ENCODE assay signal across 1 cellular context in genomic region chr12:15789215-15790171, GRCh38.
TF ChIP-seq lines count a peak whose summit lies in the region.

EPS8 (minus strand) TSS chr12:15789388; CDS start chr12:15682951, 106,437 bp downstream.

TF ChIP-seq in HepG2, 621 proteins besides CTCF, POLR2A, EP300 and RAD21 (continued from another document and continues in another):
- TF ChIP-seq, protein P1, sequence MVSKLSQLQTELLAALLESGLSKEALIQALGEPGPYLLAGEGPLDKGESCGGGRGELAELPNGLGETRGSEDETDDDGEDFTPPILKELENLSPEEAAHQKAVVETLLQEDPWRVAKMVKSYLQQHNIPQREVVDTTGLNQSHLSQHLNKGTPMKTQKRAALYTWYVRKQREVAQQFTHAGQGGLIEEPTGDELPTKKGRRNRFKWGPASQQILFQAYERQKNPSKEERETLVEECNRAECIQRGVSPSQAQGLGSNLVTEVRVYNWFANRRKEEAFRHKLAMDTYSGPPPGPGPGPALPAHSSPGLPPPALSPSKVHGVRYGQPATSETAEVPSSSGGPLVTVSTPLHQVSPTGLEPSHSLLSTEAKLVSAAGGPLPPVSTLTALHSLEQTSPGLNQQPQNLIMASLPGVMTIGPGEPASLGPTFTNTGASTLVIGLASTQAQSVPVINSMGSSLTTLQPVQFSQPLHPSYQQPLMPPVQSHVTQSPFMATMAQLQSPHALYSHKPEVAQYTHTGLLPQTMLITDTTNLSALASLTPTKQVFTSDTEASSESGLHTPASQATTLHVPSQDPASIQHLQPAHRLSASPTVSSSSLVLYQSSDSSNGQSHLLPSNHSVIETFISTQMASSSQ (IDR thresholded peaks at IDR 0.05; ENCODE audit: low read depth) = no peak
- TF ChIP-seq, protein P1 (CRISPR knock-in tag; IDR thresholded peaks at IDR 0.05; ENCODE audit: borderline replicate concordance) = peak; percentile 45; the same call in 1 of the 2 replicates
- TF ChIP-seq ZBTB7B (CRISPR knock-in tag; IDR thresholded peaks at IDR 0.05) = peak; percentile 85; the same call in 1 of the 2 replicates
- TF ChIP-seq JUN (CRISPR knock-in tag; IDR thresholded peaks at IDR 0.05) = no peak
- peak; percentile 74; the same call in 1 of the 2 replicates for TF ChIP-seq BRCA1 (CRISPR knock-in tag; IDR thresholded peaks at IDR 0.05)
- peak; percentile 78 for TF ChIP-seq MEF2D (CRISPR knock-in tag; IDR thresholded peaks at IDR 0.05)
- TF ChIP-seq KMT2A (CRISPR knock-in tag; IDR thresholded peaks at IDR 0.05) = peak; percentile 85
- no peak for TF ChIP-seq HNRNPUL1 (IDR thresholded peaks at IDR 0.05; ENCODE audit: low read depth, low read length)
- 0 out of 2 replicates have a peak, but pooled peaks have one; percentile 85 for TF ChIP-seq ZNF850 (CRISPR knock-in tag; conservative IDR thresholded peaks at IDR 0.05)
- TF ChIP-seq ESRRA (CRISPR knock-in tag; IDR thresholded peaks at IDR 0.05; ENCODE audit: low read depth) = peak; percentile 67
- 0 out of 2 replicates have a peak, but pooled peaks have one; percentile 44 for TF ChIP-seq ZNF160 (CRISPR knock-in tag; IDR thresholded peaks at IDR 0.05)
- TF ChIP-seq SSRP1 (CRISPR knock-in tag; IDR thresholded peaks at IDR 0.05) = no peak
- TF ChIP-seq, protein P2, sequence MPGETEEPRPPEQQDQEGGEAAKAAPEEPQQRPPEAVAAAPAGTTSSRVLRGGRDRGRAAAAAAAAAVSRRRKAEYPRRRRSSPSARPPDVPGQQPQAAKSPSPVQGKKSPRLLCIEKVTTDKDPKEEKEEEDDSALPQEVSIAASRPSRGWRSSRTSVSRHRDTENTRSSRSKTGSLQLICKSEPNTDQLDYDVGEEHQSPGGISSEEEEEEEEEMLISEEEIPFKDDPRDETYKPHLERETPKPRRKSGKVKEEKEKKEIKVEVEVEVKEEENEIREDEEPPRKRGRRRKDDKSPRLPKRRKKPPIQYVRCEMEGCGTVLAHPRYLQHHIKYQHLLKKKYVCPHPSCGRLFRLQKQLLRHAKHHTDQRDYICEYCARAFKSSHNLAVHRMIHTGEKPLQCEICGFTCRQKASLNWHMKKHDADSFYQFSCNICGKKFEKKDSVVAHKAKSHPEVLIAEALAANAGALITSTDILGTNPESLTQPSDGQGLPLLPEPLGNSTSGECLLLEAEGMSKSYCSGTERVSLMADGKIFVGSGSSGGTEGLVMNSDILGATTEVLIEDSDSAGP (CRISPR knock-in tag; IDR thresholded peaks at IDR 0.05; ENCODE audit: borderline replicate concordance) = peak; percentile 77; the same call in 1 of the 2 replicates
- TF ChIP-seq SNAPC2 (CRISPR knock-in tag; IDR thresholded peaks at IDR 0.05) = peak; percentile 91
- peak; percentile 83 for TF ChIP-seq AGO2 (optimal IDR thresholded peaks at IDR 0.05; ENCODE audit: low read depth, low read length)
- TF ChIP-seq ZNF614 (CRISPR knock-in tag; IDR thresholded peaks at IDR 0.05; ENCODE audit: borderline replicate concordance) = peak; percentile 90
- no peak; the same call in 1 of the 2 replicates for TF ChIP-seq ZNF577 (CRISPR knock-in tag; IDR thresholded peaks at IDR 0.05; ENCODE audit: borderline replicate concordance, low read depth)
- TF ChIP-seq ZNF781 (CRISPR knock-in tag; IDR thresholded peaks at IDR 0.05; ENCODE audit: borderline replicate concordance, not compliant biosample characterization) = peak; percentile 94
- TF ChIP-seq SKI (IDR thresholded peaks at IDR 0.05; ENCODE audit: partially characterized antibody) = peak; percentile 75
- 0 out of 2 replicates have a peak, but pooled peaks have one; percentile 16 for TF ChIP-seq ZSCAN30 (CRISPR knock-in tag; IDR thresholded peaks at IDR 0.05)
- TF ChIP-seq NR2F1 (CRISPR knock-in tag; IDR thresholded peaks at IDR 0.05) = peak; percentile 62 to 82; a peak in 3 of 4 replicates
- TF ChIP-seq ATF1 (CRISPR knock-in tag; IDR thresholded peaks at IDR 0.05) = no peak
- no peak; the same call in 1 of the 2 replicates for TF ChIP-seq CENPBD1 (CRISPR knock-in tag; IDR thresholded peaks at IDR 0.05; ENCODE audit: borderline replicate concordance, low read depth)
- peak; percentile 25; the same call in 1 of the 2 replicates for TF ChIP-seq ZNF770 (CRISPR knock-in tag; IDR thresholded peaks at IDR 0.05)
- peak; percentile 98 for TF ChIP-seq ZNF687 (CRISPR knock-in tag; IDR thresholded peaks at IDR 0.05)
- TF ChIP-seq RFXANK (CRISPR knock-in tag; IDR thresholded peaks at IDR 0.05) = no peak
- peak; percentile 67; the same call in 1 of the 2 replicates for TF ChIP-seq MAF1 (CRISPR knock-in tag; IDR thresholded peaks at IDR 0.05; ENCODE audit: borderline replicate concordance)
- TF ChIP-seq HES4 (CRISPR knock-in tag; IDR thresholded peaks at IDR 0.05; ENCODE audit: borderline replicate concordance) = peak; percentile 81; the same call in 1 of the 2 replicates
- TF ChIP-seq, protein P3, sequence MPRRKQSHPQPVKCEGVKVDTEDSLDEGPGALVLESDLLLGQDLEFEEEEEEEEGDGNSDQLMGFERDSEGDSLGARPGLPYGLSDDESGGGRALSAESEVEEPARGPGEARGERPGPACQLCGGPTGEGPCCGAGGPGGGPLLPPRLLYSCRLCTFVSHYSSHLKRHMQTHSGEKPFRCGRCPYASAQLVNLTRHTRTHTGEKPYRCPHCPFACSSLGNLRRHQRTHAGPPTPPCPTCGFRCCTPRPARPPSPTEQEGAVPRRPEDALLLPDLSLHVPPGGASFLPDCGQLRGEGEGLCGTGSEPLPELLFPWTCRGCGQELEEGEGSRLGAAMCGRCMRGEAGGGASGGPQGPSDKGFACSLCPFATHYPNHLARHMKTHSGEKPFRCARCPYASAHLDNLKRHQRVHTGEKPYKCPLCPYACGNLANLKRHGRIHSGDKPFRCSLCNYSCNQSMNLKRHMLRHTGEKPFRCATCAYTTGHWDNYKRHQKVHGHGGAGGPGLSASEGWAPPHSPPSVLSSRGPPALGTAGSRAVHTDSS (CRISPR knock-in tag; conservative IDR thresholded peaks at IDR 0.05) = 0 out of 2 replicates have a peak, but pooled peaks have one; percentile 6
- TF ChIP-seq GLI4 (CRISPR knock-in tag; IDR thresholded peaks at IDR 0.05; ENCODE audit: borderline replicate concordance) = no peak; the same call in 1 of the 2 replicates
- peak; percentile 95; the same call in 1 of the 2 replicates for TF ChIP-seq ZNF264 (CRISPR knock-in tag; IDR thresholded peaks at IDR 0.05)
- TF ChIP-seq ZNF775 (CRISPR knock-in tag; IDR thresholded peaks at IDR 0.05; ENCODE audit: borderline replicate concordance) = no peak
- peak; percentile 67 for TF ChIP-seq AGO1 (IDR thresholded peaks at IDR 0.05; ENCODE audit: low read depth, low read length, poor library complexity, severe bottlenecking)
- TF ChIP-seq CENPT (CRISPR knock-in tag; IDR thresholded peaks at IDR 0.05; ENCODE audit: low read depth) = peak; percentile 48; the same call in 1 of the 2 replicates
- peak; percentile 58 for TF ChIP-seq FOXP4 (CRISPR knock-in tag; IDR thresholded peaks at IDR 0.05)
- TF ChIP-seq ZZZ3 (CRISPR knock-in tag; IDR thresholded peaks at IDR 0.05; ENCODE audit: borderline replicate concordance) = no peak
- no peak for TF ChIP-seq HDAC6 (IDR thresholded peaks at IDR 0.05; ENCODE audit: low read depth, low read length)
- TF ChIP-seq ZNF367 (CRISPR knock-in tag; IDR thresholded peaks at IDR 0.05; ENCODE audit: borderline replicate concordance) = no peak
- TF ChIP-seq CAMTA2 (CRISPR knock-in tag; IDR thresholded peaks at IDR 0.05; ENCODE audit: borderline replicate concordance) = peak; percentile 85; the same call in 1 of the 2 replicates
